In the genomic region with DNA sequence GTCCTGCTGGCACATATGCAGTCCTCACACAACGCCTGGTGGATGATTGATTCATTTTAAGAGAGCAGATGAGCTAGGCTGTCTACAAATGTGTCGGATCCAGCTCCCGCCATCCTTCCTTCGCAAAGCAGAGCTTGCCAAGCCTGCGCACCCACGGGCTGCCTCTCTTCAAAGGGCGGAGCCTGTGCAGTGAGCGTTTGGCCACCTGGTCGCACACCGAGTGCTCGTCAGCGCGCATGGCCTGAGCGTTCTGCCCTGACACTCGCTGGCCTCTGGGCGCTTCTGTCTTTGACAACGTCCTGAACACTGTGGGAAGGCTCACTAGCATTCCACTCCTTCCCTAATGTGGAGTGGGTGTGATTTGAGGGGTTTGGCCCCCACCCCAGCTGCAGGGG, we compare ENCODE assay signal across 1 cellular context.
TF ChIP-seq lines count a peak whose summit lies in the region.

No MANE protein-coding gene starts in this region.

TF ChIP-seq in H1, 55 proteins besides CTCF, POLR2A, EP300 and RAD21 (continued from another document):
- TF ChIP-seq, protein P1, sequence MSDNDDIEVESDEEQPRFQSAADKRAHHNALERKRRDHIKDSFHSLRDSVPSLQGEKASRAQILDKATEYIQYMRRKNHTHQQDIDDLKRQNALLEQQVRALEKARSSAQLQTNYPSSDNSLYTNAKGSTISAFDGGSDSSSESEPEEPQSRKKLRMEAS (IDR thresholded peaks at IDR 0.05): peak; percentile 95
- TF ChIP-seq CREB1 (IDR thresholded peaks at IDR 0.05) (peak; percentile 22; the same call in 1 of the 2 replicates), EGR1 (IDR thresholded peaks at IDR 0.05; ENCODE audit: borderline replicate concordance, low read depth, low read length) (no peak), SIN3A (conservative IDR thresholded peaks at IDR 0.05 in 1 of 2, IDR thresholded peaks at IDR 0.05 in 1 of 2; ENCODE audit: low read depth in 1 of 2, low read length in 2 of 2) (0 out of 4 replicates have a peak, but pooled peaks of 1 of the 2 experiments have one; percentile 38)
